Comparison of ENCODE assay signal across 27 cellular contexts in the genomic region with DNA sequence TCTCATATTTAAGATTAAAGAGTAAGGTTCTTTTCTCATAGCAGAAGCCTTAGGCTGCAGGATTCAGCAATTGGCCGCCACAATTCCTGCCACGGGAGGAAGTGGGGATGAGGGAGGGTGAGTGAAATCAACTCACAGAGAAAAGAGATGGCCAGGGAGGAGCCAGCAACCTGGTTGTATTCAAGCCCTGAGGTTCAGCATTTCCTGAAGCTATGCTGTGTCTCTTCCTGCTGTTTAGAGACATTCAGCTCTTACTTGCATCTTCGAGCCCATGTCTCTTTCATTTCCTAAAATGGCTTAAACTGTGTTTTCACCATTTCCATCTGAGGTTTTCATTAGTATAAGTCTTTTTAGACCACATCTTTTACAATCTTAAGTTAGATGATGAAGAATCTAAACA.
"Had no signal": no experiment of that assay in that cellular context is flagged by ENCODE, and none has a peak within 500 bp of the region (broad histone marks: within the 10 kb centered on the region; RNA-seq: fewer than 3 reads in every experiment).

No MANE protein-coding gene starts in this region.

- H3K9me3 Mint-ChIP-seq: mesothelial cell of epicardium had no signal

- H3K4me1 ChIP-seq: esophagus squamous epithelium, lower lobe of right lung had no signal

- H2AFZ ChIP-seq: hepatocyte had no signal

- H3K4me2 ChIP-seq: hepatocyte had no signal

- H3K27me3 Mint-ChIP-seq: naive B cell; naive thymus-derived CD8-positive, alpha-beta T cell had no signal

- H3K4me1 Mint-ChIP-seq: immature natural killer cell; mesothelial cell of epicardium; naive B cell; naive thymus-derived CD8-positive, alpha-beta T cell had no signal

- DNase-seq: dermis blood vessel endothelial cell; dorsolateral prefrontal cortex; effector CD4-positive, alpha-beta T cell; effector memory CD4-positive, alpha-beta T cell; erythroblast; esophagus squamous epithelium; foreskin fibroblast; heart left ventricle; hypothalamus; immature natural killer cell; islet precursor cell; kidney; kidney glomerular epithelial cell; left colon; left ventricle myocardium superior; lower lobe of right lung; mesenchymal stem cell; mucosa of descending colon; naive B cell; naive thymus-derived CD8-positive, alpha-beta T cell had no signal

- H3K36me3 ChIP-seq: esophagus squamous epithelium, gastroesophageal sphincter, heart left ventricle, lower lobe of right lung had no signal

- H3K36me3 Mint-ChIP-seq: immature natural killer cell; mesothelial cell of epicardium; naive B cell; naive thymus-derived CD8-positive, alpha-beta T cell had no signal

- H3K27ac ChIP-seq: coronary artery, dorsolateral prefrontal cortex, epithelial cell of prostate, esophagus squamous epithelium, gastroesophageal sphincter, heart left ventricle, hepatocyte, lower lobe of right lung had no signal

- H3K27ac Mint-ChIP-seq: immature natural killer cell; mesothelial cell of epicardium; naive B cell; naive thymus-derived CD8-positive, alpha-beta T cell had no signal

- H3K27me3 ChIP-seq: esophagus squamous epithelium, gastroesophageal sphincter, heart left ventricle had no signal

- H3K4me3 Mint-ChIP-seq: immature natural killer cell; mesothelial cell of epicardium; naive B cell; naive thymus-derived CD8-positive, alpha-beta T cell had no signal

- ATAC-seq: esophagus mucosa; gastroesophageal sphincter; heart left ventricle; left lobe of liver; left ventricle myocardium superior; lower lobe of right lung; mucosa of descending colon; naive thymus-derived CD8-positive, alpha-beta T cell had no signal

- H3K4me3 ChIP-seq: coronary artery, dorsolateral prefrontal cortex, esophagus squamous epithelium, gastroesophageal sphincter, heart left ventricle, hepatocyte, lower lobe of right lung, mucosa of descending colon had no signal

- H3K79me2 ChIP-seq: hepatocyte had no signal

- H3K9me3 ChIP-seq: esophagus squamous epithelium, gastroesophageal sphincter, heart left ventricle, lower lobe of right lung, mucosa of descending colon had no signal
